In the genomic region with DNA sequence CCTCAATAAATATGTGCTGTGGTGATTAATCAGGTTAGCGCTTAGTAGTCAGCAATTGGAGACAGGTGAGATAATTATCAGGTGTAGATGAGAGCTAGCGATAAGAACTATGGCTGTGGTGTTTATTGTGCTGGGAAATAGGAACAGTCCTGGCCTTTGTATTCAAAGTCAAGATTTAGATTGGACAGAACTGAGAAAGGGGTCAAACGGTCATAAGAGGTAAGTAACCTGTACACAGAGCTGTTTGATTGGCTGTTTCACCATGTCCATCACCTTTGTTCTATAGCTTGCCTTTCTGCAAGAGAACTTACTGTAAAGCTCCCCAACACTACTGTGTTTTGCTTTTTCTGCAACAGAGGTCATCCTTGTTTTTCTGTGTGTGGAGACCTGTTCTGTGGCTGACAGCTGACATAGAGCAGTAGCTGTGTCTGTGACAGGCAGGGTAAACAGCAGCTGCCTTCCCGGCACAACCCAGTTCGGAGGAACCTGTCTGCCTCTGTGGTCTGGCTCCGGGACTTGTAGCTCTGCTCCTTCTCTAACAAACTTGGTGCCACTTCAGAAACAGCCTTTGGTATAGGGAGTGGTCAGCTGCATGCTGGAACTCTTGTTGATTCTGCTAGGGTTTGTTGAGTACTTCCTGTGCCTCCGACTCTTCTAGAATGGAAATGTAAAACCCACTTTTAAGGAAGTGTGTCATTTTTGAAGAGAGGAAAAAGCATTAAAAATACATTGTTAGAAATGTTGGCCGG, we compare ENCODE assay signal across 10 cellular contexts. TPM values are rescaled to one million over a fixed set of nuclear protein-coding genes. Genes with fewer than 3 reads are reported as not detected.
DNase-seq lines count a peak whose midpoint lies in the region; ATAC-seq, FAIRE-seq and TF ChIP-seq lines count a peak whose summit lies in the region.
"Had no signal": no experiment of that assay in that cellular context is flagged by ENCODE, and none has a peak within 500 bp of the region (broad histone marks: within the 10 kb centered on the region; RNA-seq: fewer than 3 reads in every experiment).

No MANE protein-coding gene starts in this region.

- WGBS in prostate gland: 59% methylated on average over 8 of the region's 8 CpGs

- FAIRE-seq in endothelial cell of umbilical vein (lab: Jason Lieb, UNC): peak; percentile 75

- no peaks in the 10 kb centered on the region for H3K27me3 Mint-ChIP-seq in T-helper 17 cell

- H3K27me3 ChIP-seq in endothelial cell of umbilical vein (ENCODE audit: control insufficient read depth in 2 of 2, insufficient read depth in 2 of 2, low read length in 2 of 2): no peaks in the 10 kb centered on the region
- H3K27me3 ChIP-seq in prostate gland (replicated peaks; ENCODE audit: insufficient read depth): no peaks in the 10 kb centered on the region

- ATAC-seq in T-helper 17 cell: peak; percentile 84

- intact Hi-C loops in endothelial cell of umbilical vein (cut with micrococcal nuclease): no loop called here
- intact Hi-C loops in prostate gland (cut with DNase I): no loop called here

- BruUV-seq in endothelial cell of umbilical vein (replicated peaks; lab: Mats Ljungman, UMichigan): no TSS peak

- peaks cover 30% of the 10 kb centered on the region for H3K4me1 Mint-ChIP-seq in T-helper 17 cell

- H3K4me1 ChIP-seq in endothelial cell of umbilical vein (ENCODE audit: control insufficient read depth, extremely low read depth, insufficient read depth, low read length) (peaks cover 4% of the 10 kb centered on the region), prostate gland (replicated peaks) (no peaks in the 10 kb centered on the region)

- no peaks in the 10 kb centered on the region for H3K36me3 Mint-ChIP-seq in T-helper 17 cell (ENCODE audit: low read depth)

- H3K27ac ChIP-seq in endothelial cell of umbilical vein (ENCODE audit: insufficient read depth, low read depth, low read length) (no peak overlapping the region), prostate gland (peak overlapping the region in 1 of 2 donors; percentile 38)

- H3K79me2 ChIP-seq in endothelial cell of umbilical vein (ENCODE audit: control insufficient read depth, insufficient read depth, low read length): no peaks in the 10 kb centered on the region

- dilution Hi-C loops in endothelial cell of umbilical vein (cut with MboI; ENCODE audit: extremely low pct_ligation_motif_present, low sequenced_read_pairs): no loop called here

- POLR2A ChIA-PET in endothelial cell of umbilical vein (lab: Charles Lee): interaction anchor here (0.7 to 1.2 kb wide), 2 partner anchors 21 to 58 kb away, joined by 3 read pairs; partner anchors contain the start of gene CDC42

- peak overlapping the region; percentile 91 for H3K27ac Mint-ChIP-seq in T-helper 17 cell

- no peak overlapping the region for H3K4me2 ChIP-seq in endothelial cell of umbilical vein (ENCODE audit: insufficient read depth, low read length)

- no peak overlapping the region for H3K4me3 ChIP-seq in endothelial cell of umbilical vein (replicated peaks in 1 of 3; ENCODE audit: insufficient read depth in 1 of 3, low read depth in 1 of 3, low read length in 3 of 3)
- H3K4me3 ChIP-seq in prostate gland: no peak overlapping the region

- TF ChIP-seq CTCF in endothelial cell of umbilical vein (IDR thresholded peaks at IDR 0.05; ENCODE audit: extremely low read depth in 1 of 2, insufficient read depth in 1 of 2, low read depth in 1 of 2, low read length in 2 of 2) (no peak), prostate gland (IDR thresholded peaks at IDR 0.05) (no peak)

- DNase-seq in ELF-1 (ENCODE audit: low read depth, low spot score): peak; percentile 86
- no peak for DNase-seq in T-helper 17 cell
- peak; percentile 48 for DNase-seq in endothelial cell of umbilical vein (ENCODE audit: low read depth, low spot score)
- DNase-seq in prostate gland (ENCODE audit: low spot score): peak; percentile 51
- no peak for DNase-seq in COLO829 (ENCODE audit: low spot score)
- no peak for DNase-seq in NAMALWA (ENCODE audit: low spot score)
- DNase-seq in DMS79 treated with DMSO at 0.1 percent for 48 hours (lab: John Stamatoyannopoulos, UW): no peak
- no peak for DNase-seq in cerebellum (ENCODE audit: low spot score)
- DNase-seq: kidney glomerular epithelial cell, NCI-H526 treated with DMSO at 0.1 percent for 48 hours had no signal

- CTCF ChIA-PET in endothelial cell of umbilical vein (lab: Charles Lee): interaction anchor here (1.0 to 1.6 kb wide), 5 partner anchors 9 to 385 kb away, joined by 3 to 5 read pairs (median 3); partner anchors contain the start of gene CDC42

- H3K9me3 ChIP-seq in T-helper 17 cell (ENCODE audit: control insufficient read depth, low read length, poor library complexity, severe bottlenecking): no peaks in the 10 kb centered on the region
- no peaks in the 10 kb centered on the region for H3K9me3 ChIP-seq in endothelial cell of umbilical vein (replicated peaks; ENCODE audit: control insufficient read depth, insufficient read depth, low read length)
- no peaks in the 10 kb centered on the region for H3K9me3 ChIP-seq in prostate gland

- H3K36me3 ChIP-seq in endothelial cell of umbilical vein (ENCODE audit: control insufficient read depth in 2 of 2, extremely low read depth in 1 of 2, insufficient read depth in 2 of 2, low read length in 2 of 2) (no peaks in the 10 kb centered on the region), prostate gland (no peaks in the 10 kb centered on the region)

- H3K9me1 ChIP-seq in endothelial cell of umbilical vein (replicated peaks; ENCODE audit: control insufficient read depth, extremely low read depth, insufficient read depth, low read length): no peaks in the 10 kb centered on the region

- TF ChIP-seq POLR2A in endothelial cell of umbilical vein (IDR thresholded peaks at IDR 0.05; ENCODE audit: low read depth, low read length): no peak
- no peak for TF ChIP-seq POLR2A in prostate gland (IDR thresholded peaks at IDR 0.05)

- no peaks in the 10 kb centered on the region for H4K20me1 ChIP-seq in endothelial cell of umbilical vein (replicated peaks; ENCODE audit: control insufficient read depth, extremely low read depth, insufficient read depth, low read length)

- H3K4me3 Mint-ChIP-seq in T-helper 17 cell: peak overlapping the region; percentile 76

- no peak overlapping the region for H3K9ac ChIP-seq in endothelial cell of umbilical vein (replicated peaks; ENCODE audit: extremely low read depth, insufficient read depth, low read length)

- H2AFZ ChIP-seq in endothelial cell of umbilical vein (ENCODE audit: low read depth, low read length): no peak overlapping the region

TF ChIP-seq in endothelial cell of umbilical vein, 7 proteins besides CTCF, POLR2A, EP300 and RAD21:
- TF ChIP-seq MAX (IDR thresholded peaks at IDR 0.05; ENCODE audit: insufficient read depth, insufficient read length) (no peak), EZH2 (IDR thresholded peaks at IDR 0.05; ENCODE audit: borderline replicate concordance, low read depth, low read length, severe bottlenecking) (no peak), GATA2 (IDR thresholded peaks at IDR 0.05; ENCODE audit: insufficient read depth, insufficient read length, low read depth, low read length) (no peak), JUN (IDR thresholded peaks at IDR 0.05; ENCODE audit: borderline replicate concordance, insufficient read depth, insufficient read length, low read depth) (no peak), POLR2AphosphoS5 (IDR thresholded peaks at IDR 0.05; ENCODE audit: insufficient read depth, low read depth, low read length) (no peak), MYC (IDR thresholded peaks at IDR 0.05; ENCODE audit: low read depth, low read length) (no peak)

RNA-seq across cellular contexts. Expression of gene CDC42, which starts 21.1 kb away (rescaled TPM):
- total RNA-seq in T-helper 17 cell: 100 to 1,000 TPM; 371 to 385 TPM
- total RNA-seq in endothelial cell of umbilical vein: 379 and 381 TPM in 2 replicates
- 175 and 199 TPM in 2 replicates for polyA plus RNA-seq in endothelial cell of umbilical vein
- polyA plus RNA-seq in endothelial cell of umbilical vein (2011; cell fraction: cytosol; rRNA removed): 259 and 265 TPM in 2 replicates
- 133 and 145 TPM in 2 replicates for polyA plus RNA-seq in endothelial cell of umbilical vein (2011; cell fraction: nucleus; rRNA removed)
- 427 and 679 TPM in 2 replicates for polyA plus RNA-seq in endothelial cell of umbilical vein (2012)
- 398 and 458 TPM in 2 replicates for polyA minus RNA-seq in endothelial cell of umbilical vein
- polyA minus RNA-seq in endothelial cell of umbilical vein (2011; cell fraction: cytosol; rRNA and poly(A)+ RNA removed): 88.2 TPM
- polyA minus RNA-seq in endothelial cell of umbilical vein (2011; cell fraction: nucleus; rRNA and poly(A)+ RNA removed): 67.2 and 82.6 TPM in 2 replicates
- total RNA-seq in prostate gland: 100 to 1,000 TPM; 164 to 182 TPM
- 251 TPM for total RNA-seq in cerebellum

RNA-seq across cellular contexts. Expression of gene CELA3A, which starts 29.9 kb away (rescaled TPM):
- total RNA-seq in T-helper 17 cell: not detected
- total RNA-seq in endothelial cell of umbilical vein: not detected in 2 replicates
- polyA plus RNA-seq in endothelial cell of umbilical vein: 0.35 TPM in 1 of 2 replicates, not detected in the other
- 0.16 and 0.43 TPM in 2 replicates for polyA plus RNA-seq in endothelial cell of umbilical vein (2011; cell fraction: cytosol; rRNA removed)
- 0.26 TPM in 1 of 2 replicates, not detected in the other for polyA plus RNA-seq in endothelial cell of umbilical vein (2011; cell fraction: nucleus; rRNA removed)
- polyA plus RNA-seq in endothelial cell of umbilical vein (2012): not detected in 2 replicates
- polyA minus RNA-seq in endothelial cell of umbilical vein: not detected in 2 replicates
- not detected for polyA minus RNA-seq in endothelial cell of umbilical vein (2011; cell fraction: cytosol; rRNA and poly(A)+ RNA removed)
- polyA minus RNA-seq in endothelial cell of umbilical vein (2011; cell fraction: nucleus; rRNA and poly(A)+ RNA removed): not detected in 2 replicates
- total RNA-seq in prostate gland: not detected
- total RNA-seq in cerebellum: not detected

RNA-seq across cellular contexts. Expression of gene CELA3B, which starts 54.6 kb away (rescaled TPM):
- total RNA-seq in T-helper 17 cell (not detected), endothelial cell of umbilical vein (0.48 TPM in 1 of 2 replicates, not detected in the other), prostate gland (not detected), cerebellum (not detected)
- polyA plus RNA-seq in endothelial cell of umbilical vein: 0.30 and 0.32 TPM in 2 replicates
- polyA plus RNA-seq in endothelial cell of umbilical vein (2011; cell fraction: cytosol; rRNA removed): 0.10 and 0.20 TPM in 2 replicates
- polyA plus RNA-seq in endothelial cell of umbilical vein (2011; cell fraction: nucleus; rRNA removed): 0.25 and 0.29 TPM in 2 replicates
- polyA plus RNA-seq in endothelial cell of umbilical vein (2012): not detected in 2 replicates
- polyA minus RNA-seq in endothelial cell of umbilical vein: 0.39 TPM in 1 of 2 replicates, not detected in the other
- not detected for polyA minus RNA-seq in endothelial cell of umbilical vein (2011; cell fraction: cytosol; rRNA and poly(A)+ RNA removed)
- polyA minus RNA-seq in endothelial cell of umbilical vein (2011; cell fraction: nucleus; rRNA and poly(A)+ RNA removed): 1.5 TPM in 1 of 2 replicates, not detected in the other

Comparison
In these comparisons a context has a peak if more than half of its experiments do, and no peak if none do; other contexts are left out.
1. DNase-seq: peak in ELF-1 (single experiment), endothelial cell of umbilical vein (single experiment) and prostate gland (single experiment); none in T-helper 17 cell (0 of 3), COLO829 (single experiment), NAMALWA (single experiment), DMS79 treated with DMSO at 0.1 percent for 48 hours (single experiment) and cerebellum (single experiment).